Comparison of ENCODE assay signal across 1 cellular context in the genomic region with DNA sequence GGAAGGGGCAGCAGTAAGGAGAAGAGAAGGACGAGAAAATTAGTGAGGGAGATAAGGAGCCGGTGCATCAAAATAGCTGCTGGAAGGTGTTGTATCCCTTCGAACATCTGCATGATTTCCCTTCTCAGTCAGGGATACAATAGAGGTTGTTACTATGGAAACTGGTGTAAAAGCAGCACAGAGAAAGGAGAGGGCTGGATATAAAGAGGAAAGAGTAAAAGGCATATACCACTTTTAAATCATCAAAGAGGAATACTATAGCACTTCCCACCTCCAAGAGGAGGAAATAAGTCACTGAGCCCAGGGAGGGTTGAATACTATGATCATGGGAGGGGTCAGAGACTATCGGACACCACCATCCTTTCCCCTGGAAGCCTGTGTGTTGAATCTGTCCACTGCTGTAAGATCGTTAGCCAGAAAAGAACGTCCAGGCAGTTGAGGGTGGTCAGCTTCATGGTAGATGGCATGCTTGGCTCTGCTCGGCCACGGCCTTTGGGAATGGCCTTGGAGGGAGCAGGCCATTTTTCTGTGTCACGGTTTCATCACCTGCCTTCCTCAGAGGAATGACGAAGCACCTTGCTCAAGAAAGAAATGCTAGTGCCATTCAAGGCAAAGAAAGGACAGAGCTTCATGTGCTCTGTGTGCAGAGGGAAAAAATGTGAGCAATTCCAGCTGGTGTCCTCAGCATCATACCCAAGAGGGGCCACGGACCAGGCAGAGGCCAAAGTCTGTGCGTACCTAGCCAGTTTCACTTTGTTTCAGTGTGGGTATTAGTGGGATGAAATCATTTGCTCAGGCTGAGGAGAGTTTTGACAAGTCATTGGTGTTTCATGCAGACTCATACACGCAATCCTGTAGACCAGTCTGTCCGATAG.
A peak's percentile ranks its signal among the peaks of the same experiment; 100 is the strongest.
TF ChIP-seq lines count a peak whose summit lies in the region.

No MANE protein-coding gene starts in this region.

TF ChIP-seq in K562, 482 proteins besides CTCF, POLR2A, EP300 and RAD21 (continues in another document):
- TF ChIP-seq, protein P1, sequence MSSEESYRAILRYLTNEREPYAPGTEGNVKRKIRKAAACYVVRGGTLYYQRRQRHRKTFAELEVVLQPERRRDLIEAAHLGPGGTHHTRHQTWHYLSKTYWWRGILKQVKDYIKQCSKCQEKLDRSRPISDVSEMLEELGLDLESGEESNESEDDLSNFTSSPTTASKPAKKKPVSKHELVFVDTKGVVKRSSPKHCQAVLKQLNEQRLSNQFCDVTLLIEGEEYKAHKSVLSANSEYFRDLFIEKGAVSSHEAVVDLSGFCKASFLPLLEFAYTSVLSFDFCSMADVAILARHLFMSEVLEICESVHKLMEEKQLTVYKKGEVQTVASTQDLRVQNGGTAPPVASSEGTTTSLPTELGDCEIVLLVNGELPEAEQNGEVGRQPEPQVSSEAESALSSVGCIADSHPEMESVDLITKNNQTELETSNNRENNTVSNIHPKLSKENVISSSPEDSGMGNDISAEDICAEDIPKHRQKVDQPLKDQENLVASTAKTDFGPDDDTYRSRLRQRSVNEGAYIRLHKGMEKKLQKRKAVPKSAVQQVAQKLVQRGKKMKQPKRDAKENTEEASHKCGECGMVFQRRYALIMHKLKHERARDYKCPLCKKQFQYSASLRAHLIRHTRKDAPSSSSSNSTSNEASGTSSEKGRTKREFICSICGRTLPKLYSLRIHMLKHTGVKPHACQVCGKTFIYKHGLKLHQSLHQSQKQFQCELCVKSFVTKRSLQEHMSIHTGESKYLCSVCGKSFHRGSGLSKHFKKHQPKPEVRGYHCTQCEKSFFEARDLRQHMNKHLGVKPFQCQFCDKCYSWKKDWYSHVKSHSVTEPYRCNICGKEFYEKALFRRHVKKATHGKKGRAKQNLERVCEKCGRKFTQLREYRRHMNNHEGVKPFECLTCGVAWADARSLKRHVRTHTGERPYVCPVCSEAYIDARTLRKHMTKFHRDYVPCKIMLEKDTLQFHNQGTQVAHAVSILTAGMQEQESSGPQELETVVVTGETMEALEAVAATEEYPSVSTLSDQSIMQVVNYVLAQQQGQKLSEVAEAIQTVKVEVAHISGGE (CRISPR knock-in tag; IDR thresholded peaks at IDR 0.05) = no peak
- TF ChIP-seq PTRF (tag; IDR thresholded peaks at IDR 0.05) = 0 out of 2 replicates have a peak, but pooled peaks have one; percentile 27
- TF ChIP-seq, protein P2, sequence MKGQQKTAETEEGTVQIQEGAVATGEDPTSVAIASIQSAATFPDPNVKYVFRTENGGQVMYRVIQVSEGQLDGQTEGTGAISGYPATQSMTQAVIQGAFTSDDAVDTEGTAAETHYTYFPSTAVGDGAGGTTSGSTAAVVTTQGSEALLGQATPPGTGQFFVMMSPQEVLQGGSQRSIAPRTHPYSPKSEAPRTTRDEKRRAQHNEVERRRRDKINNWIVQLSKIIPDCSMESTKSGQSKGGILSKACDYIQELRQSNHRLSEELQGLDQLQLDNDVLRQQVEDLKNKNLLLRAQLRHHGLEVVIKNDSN (CRISPR knock-in tag; IDR thresholded peaks at IDR 0.05) = no peak
- no peak for TF ChIP-seq EWSR1 (IDR thresholded peaks at IDR 0.05; ENCODE audit: borderline replicate concordance, low read depth, partially characterized antibody)
- TF ChIP-seq ZNF57 (CRISPR knock-in tag; IDR thresholded peaks at IDR 0.05) = no peak
- TF ChIP-seq DNMT1 (IDR thresholded peaks at IDR 0.05) = 0 out of 2 replicates have a peak, but pooled peaks have one; percentile 16
- no peak for TF ChIP-seq EZH2 (IDR thresholded peaks at IDR 0.05; ENCODE audit: borderline replicate concordance, low read depth, low read length)
- TF ChIP-seq, protein P3, sequence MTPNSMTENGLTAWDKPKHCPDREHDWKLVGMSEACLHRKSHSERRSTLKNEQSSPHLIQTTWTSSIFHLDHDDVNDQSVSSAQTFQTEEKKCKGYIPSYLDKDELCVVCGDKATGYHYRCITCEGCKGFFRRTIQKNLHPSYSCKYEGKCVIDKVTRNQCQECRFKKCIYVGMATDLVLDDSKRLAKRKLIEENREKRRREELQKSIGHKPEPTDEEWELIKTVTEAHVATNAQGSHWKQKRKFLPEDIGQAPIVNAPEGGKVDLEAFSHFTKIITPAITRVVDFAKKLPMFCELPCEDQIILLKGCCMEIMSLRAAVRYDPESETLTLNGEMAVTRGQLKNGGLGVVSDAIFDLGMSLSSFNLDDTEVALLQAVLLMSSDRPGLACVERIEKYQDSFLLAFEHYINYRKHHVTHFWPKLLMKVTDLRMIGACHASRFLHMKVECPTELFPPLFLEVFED (CRISPR knock-in tag; conservative IDR thresholded peaks at IDR 0.05) = no peak
- 0 out of 2 replicates have a peak, but pooled peaks have one; percentile 15 for TF ChIP-seq GTF2A2 (tag; IDR thresholded peaks at IDR 0.05)
- TF ChIP-seq ZBTB1 (CRISPR knock-in tag; IDR thresholded peaks at IDR 0.05; ENCODE audit: borderline replicate concordance, low read depth) = no peak
- no peak for TF ChIP-seq ZNF197 (CRISPR knock-in tag; IDR thresholded peaks at IDR 0.05; ENCODE audit: low read depth)
- TF ChIP-seq ZNF764 (CRISPR knock-in tag; IDR thresholded peaks at IDR 0.05; ENCODE audit: low read depth) = no peak
- TF ChIP-seq ZNF717 (CRISPR knock-in tag; IDR thresholded peaks at IDR 0.05) = no peak
- TF ChIP-seq DMBX1 (CRISPR knock-in tag; IDR thresholded peaks at IDR 0.05; ENCODE audit: borderline replicate concordance) = peak; percentile 83; the same call in 1 of the 2 replicates
- TF ChIP-seq ZNF436 (CRISPR knock-in tag; IDR thresholded peaks at IDR 0.05) = no peak
- 0 out of 2 replicates have a peak, but pooled peaks have one; percentile 18 for TF ChIP-seq HIVEP1 (CRISPR knock-in tag; IDR thresholded peaks at IDR 0.05)
- TF ChIP-seq ESRRA (IDR thresholded peaks at IDR 0.05; ENCODE audit: borderline replicate concordance, low read depth) = no peak
- no peak for TF ChIP-seq HMG20B (CRISPR knock-in tag; IDR thresholded peaks at IDR 0.05)
- peak; percentile 45 for TF ChIP-seq DPF2 (IDR thresholded peaks at IDR 0.05)
- TF ChIP-seq BACH1 (tag; IDR thresholded peaks at IDR 0.05) = peak; percentile 65
- TF ChIP-seq ZNF408 (CRISPR knock-in tag; IDR thresholded peaks at IDR 0.05; ENCODE audit: low read depth) = no peak
- peak; percentile 67 for TF ChIP-seq CEBPB (tag; IDR thresholded peaks at IDR 0.05)
- TF ChIP-seq, protein P4, sequence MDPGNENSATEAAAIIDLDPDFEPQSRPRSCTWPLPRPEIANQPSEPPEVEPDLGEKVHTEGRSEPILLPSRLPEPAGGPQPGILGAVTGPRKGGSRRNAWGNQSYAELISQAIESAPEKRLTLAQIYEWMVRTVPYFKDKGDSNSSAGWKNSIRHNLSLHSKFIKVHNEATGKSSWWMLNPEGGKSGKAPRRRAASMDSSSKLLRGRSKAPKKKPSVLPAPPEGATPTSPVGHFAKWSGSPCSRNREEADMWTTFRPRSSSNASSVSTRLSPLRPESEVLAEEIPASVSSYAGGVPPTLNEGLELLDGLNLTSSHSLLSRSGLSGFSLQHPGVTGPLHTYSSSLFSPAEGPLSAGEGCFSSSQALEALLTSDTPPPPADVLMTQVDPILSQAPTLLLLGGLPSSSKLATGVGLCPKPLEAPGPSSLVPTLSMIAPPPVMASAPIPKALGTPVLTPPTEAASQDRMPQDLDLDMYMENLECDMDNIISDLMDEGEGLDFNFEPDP (CRISPR knock-in tag; IDR thresholded peaks at IDR 0.05) = no peak
- no peak for TF ChIP-seq KLF16 (IDR thresholded peaks at IDR 0.05)
- TF ChIP-seq ZNF76 (CRISPR knock-in tag; IDR thresholded peaks at IDR 0.05; ENCODE audit: borderline replicate concordance) = no peak
- TF ChIP-seq ZNF165 (CRISPR knock-in tag; IDR thresholded peaks at IDR 0.05; ENCODE audit: borderline replicate concordance) = no peak
- no peak for TF ChIP-seq OTX1 (CRISPR knock-in tag; IDR thresholded peaks at IDR 0.05)
- TF ChIP-seq ZNF282 (CRISPR knock-in tag; IDR thresholded peaks at IDR 0.05) = no peak
- TF ChIP-seq, protein P5, sequence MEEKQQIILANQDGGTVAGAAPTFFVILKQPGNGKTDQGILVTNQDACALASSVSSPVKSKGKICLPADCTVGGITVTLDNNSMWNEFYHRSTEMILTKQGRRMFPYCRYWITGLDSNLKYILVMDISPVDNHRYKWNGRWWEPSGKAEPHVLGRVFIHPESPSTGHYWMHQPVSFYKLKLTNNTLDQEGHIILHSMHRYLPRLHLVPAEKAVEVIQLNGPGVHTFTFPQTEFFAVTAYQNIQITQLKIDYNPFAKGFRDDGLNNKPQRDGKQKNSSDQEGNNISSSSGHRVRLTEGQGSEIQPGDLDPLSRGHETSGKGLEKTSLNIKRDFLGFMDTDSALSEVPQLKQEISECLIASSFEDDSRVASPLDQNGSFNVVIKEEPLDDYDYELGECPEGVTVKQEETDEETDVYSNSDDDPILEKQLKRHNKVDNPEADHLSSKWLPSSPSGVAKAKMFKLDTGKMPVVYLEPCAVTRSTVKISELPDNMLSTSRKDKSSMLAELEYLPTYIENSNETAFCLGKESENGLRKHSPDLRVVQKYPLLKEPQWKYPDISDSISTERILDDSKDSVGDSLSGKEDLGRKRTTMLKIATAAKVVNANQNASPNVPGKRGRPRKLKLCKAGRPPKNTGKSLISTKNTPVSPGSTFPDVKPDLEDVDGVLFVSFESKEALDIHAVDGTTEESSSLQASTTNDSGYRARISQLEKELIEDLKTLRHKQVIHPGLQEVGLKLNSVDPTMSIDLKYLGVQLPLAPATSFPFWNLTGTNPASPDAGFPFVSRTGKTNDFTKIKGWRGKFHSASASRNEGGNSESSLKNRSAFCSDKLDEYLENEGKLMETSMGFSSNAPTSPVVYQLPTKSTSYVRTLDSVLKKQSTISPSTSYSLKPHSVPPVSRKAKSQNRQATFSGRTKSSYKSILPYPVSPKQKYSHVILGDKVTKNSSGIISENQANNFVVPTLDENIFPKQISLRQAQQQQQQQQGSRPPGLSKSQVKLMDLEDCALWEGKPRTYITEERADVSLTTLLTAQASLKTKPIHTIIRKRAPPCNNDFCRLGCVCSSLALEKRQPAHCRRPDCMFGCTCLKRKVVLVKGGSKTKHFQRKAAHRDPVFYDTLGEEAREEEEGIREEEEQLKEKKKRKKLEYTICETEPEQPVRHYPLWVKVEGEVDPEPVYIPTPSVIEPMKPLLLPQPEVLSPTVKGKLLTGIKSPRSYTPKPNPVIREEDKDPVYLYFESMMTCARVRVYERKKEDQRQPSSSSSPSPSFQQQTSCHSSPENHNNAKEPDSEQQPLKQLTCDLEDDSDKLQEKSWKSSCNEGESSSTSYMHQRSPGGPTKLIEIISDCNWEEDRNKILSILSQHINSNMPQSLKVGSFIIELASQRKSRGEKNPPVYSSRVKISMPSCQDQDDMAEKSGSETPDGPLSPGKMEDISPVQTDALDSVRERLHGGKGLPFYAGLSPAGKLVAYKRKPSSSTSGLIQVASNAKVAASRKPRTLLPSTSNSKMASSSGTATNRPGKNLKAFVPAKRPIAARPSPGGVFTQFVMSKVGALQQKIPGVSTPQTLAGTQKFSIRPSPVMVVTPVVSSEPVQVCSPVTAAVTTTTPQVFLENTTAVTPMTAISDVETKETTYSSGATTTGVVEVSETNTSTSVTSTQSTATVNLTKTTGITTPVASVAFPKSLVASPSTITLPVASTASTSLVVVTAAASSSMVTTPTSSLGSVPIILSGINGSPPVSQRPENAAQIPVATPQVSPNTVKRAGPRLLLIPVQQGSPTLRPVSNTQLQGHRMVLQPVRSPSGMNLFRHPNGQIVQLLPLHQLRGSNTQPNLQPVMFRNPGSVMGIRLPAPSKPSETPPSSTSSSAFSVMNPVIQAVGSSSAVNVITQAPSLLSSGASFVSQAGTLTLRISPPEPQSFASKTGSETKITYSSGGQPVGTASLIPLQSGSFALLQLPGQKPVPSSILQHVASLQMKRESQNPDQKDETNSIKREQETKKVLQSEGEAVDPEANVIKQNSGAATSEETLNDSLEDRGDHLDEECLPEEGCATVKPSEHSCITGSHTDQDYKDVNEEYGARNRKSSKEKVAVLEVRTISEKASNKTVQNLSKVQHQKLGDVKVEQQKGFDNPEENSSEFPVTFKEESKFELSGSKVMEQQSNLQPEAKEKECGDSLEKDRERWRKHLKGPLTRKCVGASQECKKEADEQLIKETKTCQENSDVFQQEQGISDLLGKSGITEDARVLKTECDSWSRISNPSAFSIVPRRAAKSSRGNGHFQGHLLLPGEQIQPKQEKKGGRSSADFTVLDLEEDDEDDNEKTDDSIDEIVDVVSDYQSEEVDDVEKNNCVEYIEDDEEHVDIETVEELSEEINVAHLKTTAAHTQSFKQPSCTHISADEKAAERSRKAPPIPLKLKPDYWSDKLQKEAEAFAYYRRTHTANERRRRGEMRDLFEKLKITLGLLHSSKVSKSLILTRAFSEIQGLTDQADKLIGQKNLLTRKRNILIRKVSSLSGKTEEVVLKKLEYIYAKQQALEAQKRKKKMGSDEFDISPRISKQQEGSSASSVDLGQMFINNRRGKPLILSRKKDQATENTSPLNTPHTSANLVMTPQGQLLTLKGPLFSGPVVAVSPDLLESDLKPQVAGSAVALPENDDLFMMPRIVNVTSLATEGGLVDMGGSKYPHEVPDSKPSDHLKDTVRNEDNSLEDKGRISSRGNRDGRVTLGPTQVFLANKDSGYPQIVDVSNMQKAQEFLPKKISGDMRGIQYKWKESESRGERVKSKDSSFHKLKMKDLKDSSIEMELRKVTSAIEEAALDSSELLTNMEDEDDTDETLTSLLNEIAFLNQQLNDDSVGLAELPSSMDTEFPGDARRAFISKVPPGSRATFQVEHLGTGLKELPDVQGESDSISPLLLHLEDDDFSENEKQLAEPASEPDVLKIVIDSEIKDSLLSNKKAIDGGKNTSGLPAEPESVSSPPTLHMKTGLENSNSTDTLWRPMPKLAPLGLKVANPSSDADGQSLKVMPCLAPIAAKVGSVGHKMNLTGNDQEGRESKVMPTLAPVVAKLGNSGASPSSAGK (IDR thresholded peaks at IDR 0.05) = peak; percentile 64; the same call in 1 of the 2 replicates
- TF ChIP-seq ZNF785 (CRISPR knock-in tag; IDR thresholded peaks at IDR 0.05) = no peak
- TF ChIP-seq RBM34 (IDR thresholded peaks at IDR 0.05; ENCODE audit: borderline replicate concordance, insufficient read depth, low read length) = no peak
- TF ChIP-seq KLF13 (tag; IDR thresholded peaks at IDR 0.05; ENCODE audit: borderline replicate concordance, low read depth) = no peak
- TF ChIP-seq FOXA1 (IDR thresholded peaks at IDR 0.05; ENCODE audit: borderline replicate concordance) = no peak
- peak; percentile 64 for TF ChIP-seq SMAD4 (CRISPR knock-in tag; conservative IDR thresholded peaks at IDR 0.05)
- no peak for TF ChIP-seq ZNF263 (CRISPR knock-in tag; IDR thresholded peaks at IDR 0.05; ENCODE audit: borderline replicate concordance)
- TF ChIP-seq CSDE1 (IDR thresholded peaks at IDR 0.05) = no peak
- TF ChIP-seq MEIS2 (IDR thresholded peaks at IDR 0.05; ENCODE audit: partially characterized antibody) = peak; percentile 34
- TF ChIP-seq, protein P6, sequence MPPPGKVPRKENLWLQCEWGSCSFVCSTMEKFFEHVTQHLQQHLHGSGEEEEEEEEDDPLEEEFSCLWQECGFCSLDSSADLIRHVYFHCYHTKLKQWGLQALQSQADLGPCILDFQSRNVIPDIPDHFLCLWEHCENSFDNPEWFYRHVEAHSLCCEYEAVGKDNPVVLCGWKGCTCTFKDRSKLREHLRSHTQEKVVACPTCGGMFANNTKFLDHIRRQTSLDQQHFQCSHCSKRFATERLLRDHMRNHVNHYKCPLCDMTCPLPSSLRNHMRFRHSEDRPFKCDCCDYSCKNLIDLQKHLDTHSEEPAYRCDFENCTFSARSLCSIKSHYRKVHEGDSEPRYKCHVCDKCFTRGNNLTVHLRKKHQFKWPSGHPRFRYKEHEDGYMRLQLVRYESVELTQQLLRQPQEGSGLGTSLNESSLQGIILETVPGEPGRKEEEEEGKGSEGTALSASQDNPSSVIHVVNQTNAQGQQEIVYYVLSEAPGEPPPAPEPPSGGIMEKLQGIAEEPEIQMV (tag; conservative IDR thresholded peaks at IDR 0.05; ENCODE audit: low read depth) = peak; percentile 60; the same call in 1 of the 2 replicates
- TF ChIP-seq ZKSCAN1 (IDR thresholded peaks at IDR 0.05; ENCODE audit: low read depth, low read length) = no peak
- TF ChIP-seq BHLHE40 (IDR thresholded peaks at IDR 0.05; ENCODE audit: low read length) = 0 out of 2 replicates have a peak, but pooled peaks have one; percentile 7
- TF ChIP-seq FOXM1 (IDR thresholded peaks at IDR 0.05; ENCODE audit: low read depth) = no peak
- no peak for TF ChIP-seq FOXM1 (CRISPR knock-in tag; IDR thresholded peaks at IDR 0.05; ENCODE audit: low read depth)
- no peak for TF ChIP-seq ZNF780A (CRISPR knock-in tag; IDR thresholded peaks at IDR 0.05)
